ENCODE assay signal across 30 cellular contexts in genomic region chr10:21061982-21062381, GRCh38.
"Had no signal": no experiment of that assay in that cellular context is flagged by ENCODE, and none has a peak within 500 bp of the region (broad histone marks: within the 10 kb centered on the region; RNA-seq: fewer than 3 reads in every experiment).

No MANE protein-coding gene starts in this region.

- H3K36me3 ChIP-seq: neutrophil, right lobe of liver, sigmoid colon, suprapubic skin, tibial artery, transverse colon, upper lobe of right lung, uterus had no signal

- H3K4me1 ChIP-seq: psoas muscle, right lobe of liver, sigmoid colon, suprapubic skin, testis, tibial artery, transverse colon, upper lobe of right lung, uterus had no signal

- H3K36me3 Mint-ChIP-seq: naive thymus-derived CD4-positive, alpha-beta T cell; natural killer cell; stimulated activated memory B cell treated with anti-CD40 and anti-IgM and Interleukin-4, amounts not matched to agents 10 μg/mL and 1 μg/mL and 100 μg/mL, for 72 hours; type B pancreatic cell had no signal

- DNase-seq: naive thymus-derived CD4-positive, alpha-beta T cell; natural killer cell; nucleus accumbens; posterior cingulate gyrus; psoas muscle; right cardiac atrium; right lobe of liver; sigmoid colon; stimulated activated CD4-positive, alpha-beta T cell treated with anti-CD3 and anti-CD28 coated beads, Interleukin-15, amount 100 ng/mL, for 24 hours; stimulated activated CD4-positive, alpha-beta T cell treated with anti-CD3 and anti-CD28 coated beads, Interleukin-2, amount 100 ng/mL, for 24 hours; stimulated activated CD4-positive, alpha-beta T cell treated with anti-CD3 and anti-CD28 coated beads, Interleukin-2, amount 100 ng/mL, for 48 hours; stimulated activated CD4-positive, alpha-beta T cell treated with anti-CD3 and anti-CD28 coated beads, Interleukin-4, amount 100 ng/mL, for 4 hours; stimulated activated CD8-positive, alpha-beta memory T cell treated with anti-CD3 and anti-CD28 coated beads, Interleukin-4, amount 100 ng/mL, for 48 hours; stimulated activated naive CD4-positive, alpha-beta T cell; stimulated activated naive CD8-positive, alpha-beta T cell treated with anti-CD3 and anti-CD28 coated beads, Interleukin-15, amount 100 ng/mL, for 72 hours; stimulated activated naive CD8-positive, alpha-beta T cell treated with anti-CD3 and anti-CD28 coated beads, Interleukin-15, Interleukin-2, amounts not matched to agents 100 U/mL and 50 U/mL, for 24 hours; substantia nigra; testis; tibial artery; transverse colon; upper lobe of right lung; uterus had no signal

- H3K27me3 Mint-ChIP-seq: progenitor cell of endocrine pancreas, type B pancreatic cell had no signal

- H3K27ac ChIP-seq: neutrophil, parathyroid adenoma, psoas muscle, right lobe of liver, sigmoid colon, skin epidermis, suprapubic skin, testis, tibial artery, transverse colon, upper lobe of right lung, uterus had no signal

- H3K4me1 Mint-ChIP-seq: naive thymus-derived CD4-positive, alpha-beta T cell; natural killer cell; stimulated activated memory B cell treated with anti-CD40 and anti-IgM and Interleukin-4, amounts not matched to agents 10 μg/mL and 1 μg/mL and 100 μg/mL, for 72 hours; stimulated activated naive CD8-positive, alpha-beta T cell treated with anti-CD3 and anti-CD28 coated beads, Interleukin-15, amount 100 ng/mL, for 72 hours had no signal

- H3K9ac ChIP-seq: parathyroid adenoma had no signal

- H3K27me3 ChIP-seq: right lobe of liver, sigmoid colon, suprapubic skin, testis, transverse colon, upper lobe of right lung, uterus had no signal

- H3K9me3 ChIP-seq: neutrophil, right lobe of liver, testis, uterus had no signal

- H3K4me3 Mint-ChIP-seq: naive thymus-derived CD4-positive, alpha-beta T cell; natural killer cell; nephron; stimulated activated memory B cell treated with anti-CD40 and anti-IgM and Interleukin-4, amounts not matched to agents 10 μg/mL and 1 μg/mL and 100 μg/mL, for 72 hours; stimulated activated naive CD8-positive, alpha-beta T cell treated with anti-CD3 and anti-CD28 coated beads, Interleukin-15, amount 100 ng/mL, for 72 hours; type B pancreatic cell had no signal

- ATAC-seq: naive thymus-derived CD4-positive, alpha-beta T cell; natural killer cell; psoas muscle; right cardiac atrium; stimulated activated memory B cell treated with anti-CD40 and anti-IgM and Interleukin-4, amounts not matched to agents 10 μg/mL and 1 μg/mL and 100 μg/mL, for 72 hours; stimulated activated naive CD8-positive, alpha-beta T cell treated with anti-CD3 and anti-CD28 coated beads, Interleukin-15, amount 100 ng/mL, for 72 hours; stimulated activated naive CD8-positive, alpha-beta T cell treated with anti-CD3 and anti-CD28 coated beads, Interleukin-15, Interleukin-2, amounts not matched to agents 100 U/mL and 50 U/mL, for 24 hours; upper lobe of right lung had no signal

- H2AFZ ChIP-seq: parathyroid adenoma had no signal

- H3K4me3 ChIP-seq: psoas muscle, right lobe of liver, sigmoid colon, skin epidermis, suprapubic skin, testis, tibial artery, transverse colon, upper lobe of right lung, uterus had no signal

- H3K27ac Mint-ChIP-seq: naive thymus-derived CD4-positive, alpha-beta T cell; natural killer cell; nephron; progenitor cell of endocrine pancreas; stimulated activated memory B cell treated with anti-CD40 and anti-IgM and Interleukin-4, amounts not matched to agents 10 μg/mL and 1 μg/mL and 100 μg/mL, for 72 hours; stimulated activated naive CD8-positive, alpha-beta T cell treated with anti-CD3 and anti-CD28 coated beads, Interleukin-15, amount 100 ng/mL, for 72 hours; type B pancreatic cell had no signal
